Comparison of ENCODE assay signal across 1 cellular context in genomic region chr5:124697482-124697881, GRCh38.
TF ChIP-seq lines count a peak whose summit lies in the region.

No MANE protein-coding gene starts in this region.

TF ChIP-seq in IMR-90, 13 proteins besides CTCF, POLR2A, EP300 and RAD21 (continued from another document):
- no peak for TF ChIP-seq USF2 (IDR thresholded peaks at IDR 0.05; ENCODE audit: low read depth, low read length)
